In the genomic region with DNA sequence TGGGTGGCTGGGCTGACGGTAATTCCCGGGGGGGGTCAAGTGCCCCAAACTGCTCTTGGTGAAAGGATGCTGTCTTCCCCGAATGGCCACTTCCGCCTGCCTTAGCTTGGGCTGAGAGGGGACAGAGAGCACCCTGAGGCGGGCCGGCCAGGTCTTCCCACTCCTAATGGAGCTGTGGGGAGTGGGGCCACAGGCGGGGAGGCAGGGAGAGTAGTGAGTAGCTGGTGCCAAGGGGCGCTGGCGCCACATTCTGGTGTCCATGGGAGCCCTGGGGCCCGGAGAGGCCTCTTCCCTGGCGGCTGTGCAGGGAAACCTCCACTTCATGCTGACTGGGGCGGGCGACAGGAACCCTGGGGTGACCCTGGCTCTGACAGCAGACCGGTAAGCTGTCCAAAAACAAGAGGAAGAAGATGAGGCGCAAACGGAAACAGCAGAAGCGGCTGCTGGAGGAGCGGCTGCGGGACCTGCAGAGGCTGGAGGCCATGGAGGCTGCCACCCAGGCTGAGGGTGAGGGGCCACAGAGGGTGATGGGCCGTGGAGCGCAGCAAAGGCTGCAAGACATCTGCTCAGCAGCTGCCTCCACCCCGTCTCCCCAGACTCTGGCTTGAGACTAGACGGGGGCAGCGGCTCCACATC, we compare ENCODE assay signal across 30 cellular contexts. TPM values are rescaled to one million over a fixed set of nuclear protein-coding genes. Genes with fewer than 3 reads are reported as not detected.
"Had no signal": no experiment of that assay in that cellular context is flagged by ENCODE, and none has a peak within 500 bp of the region (broad histone marks: within the 10 kb centered on the region; RNA-seq: fewer than 3 reads in every experiment).

No MANE protein-coding gene starts in this region.

- H3K4me3 ChIP-seq: left lung, lung, neural progenitor cell, ovary, prostate gland, skin epidermis, suprapubic skin, thoracic aorta, tibial artery, vagina had no signal

- H3K36me3 ChIP-seq: neural progenitor cell, ovary, prostate gland had no signal

- ATAC-seq: left colon, left lung, natural killer cell, right cardiac atrium, sciatic nerve had no signal

- DNase-seq: hypothalamus; immature natural killer cell; kidney; left colon; left lung; mesendoderm; naive B cell; natural killer cell; nephron progenitor cell; ovary; retina; right cardiac atrium; stimulated activated CD4-positive, alpha-beta T cell treated with anti-CD3 and anti-CD28 coated beads, Interleukin-12 subunit alpha, Interleukin-12 subunit beta, amount 100 ng/mL, for 4 hours; stimulated activated CD4-positive, alpha-beta T cell treated with anti-CD3 and anti-CD28 coated beads, Interleukin-15, amount 100 ng/mL, for 24 hours; stimulated activated CD4-positive, alpha-beta T cell treated with anti-CD3 and anti-CD28 coated beads, Interleukin-2, amount 100 ng/mL, for 24 hours; stimulated activated CD4-positive, alpha-beta T cell treated with anti-CD3 and anti-CD28 coated beads, Interleukin-4, amount 100 ng/mL, for 1 hour; stimulated activated naive CD4-positive, alpha-beta T cell; tibial artery had no signal

- H3K4me1 ChIP-seq: left lung, neural progenitor cell, prostate gland had no signal

- H3K9ac ChIP-seq: neural progenitor cell had no signal

- H3K27me3 Mint-ChIP-seq: stimulated activated naive CD8-positive, alpha-beta T cell treated with anti-CD3 and anti-CD28 coated beads, Interleukin-15, Interleukin-2, amounts not matched to agents 100 ng/mL and 50 ng/mL, for 24 hours; type B pancreatic cell had no signal

- H3K4me2 ChIP-seq: neural progenitor cell had no signal

- H2AFZ ChIP-seq: neural progenitor cell had no signal

- FAIRE-seq: islet of Langerhans, kidney had no signal

- H3K4me1 Mint-ChIP-seq: mesothelial cell of epicardium had no signal

- H3K27ac ChIP-seq: left lung, neural progenitor cell, ovary, prostate gland, skin epidermis, suprapubic skin, thoracic aorta, tibial artery, vagina had no signal

- H3K9me3 Mint-ChIP-seq: immature natural killer cell; mesothelial cell of epicardium; naive B cell; natural killer cell; stimulated activated naive CD8-positive, alpha-beta T cell treated with anti-CD3 and anti-CD28 coated beads, Interleukin-15, Interleukin-2, amounts not matched to agents 100 ng/mL and 50 ng/mL, for 24 hours; type B pancreatic cell had no signal

- H3K9me3 ChIP-seq: left lung, ovary, prostate gland, suprapubic skin, thoracic aorta, tibial artery, vagina had no signal

- H3K36me3 Mint-ChIP-seq: naive B cell, natural killer cell, neural progenitor cell, type B pancreatic cell had no signal

- H3K4me3 Mint-ChIP-seq: immature natural killer cell; mesothelial cell of epicardium; naive B cell; natural killer cell; nephron progenitor cell; neural progenitor cell; stimulated activated naive CD8-positive, alpha-beta T cell treated with anti-CD3 and anti-CD28 coated beads, Interleukin-15, Interleukin-2, amounts not matched to agents 100 ng/mL and 50 ng/mL, for 24 hours; type B pancreatic cell had no signal

- H3K27me3 ChIP-seq: neural progenitor cell, ovary, suprapubic skin, tibial artery, vagina had no signal

- H3K27ac Mint-ChIP-seq: immature natural killer cell; mesothelial cell of epicardium; naive B cell; natural killer cell; nephron progenitor cell; neural progenitor cell; stimulated activated naive CD8-positive, alpha-beta T cell treated with anti-CD3 and anti-CD28 coated beads, Interleukin-15, Interleukin-2, amounts not matched to agents 100 ng/mL and 50 ng/mL, for 24 hours; type B pancreatic cell had no signal

RNA-seq across cellular contexts. Expression of a gene that starts 2.7 kb away (rescaled TPM):
- total RNA-seq: mesothelial cell of epicardium, natural killer cell had no signal
- polyA plus RNA-seq: immature natural killer cell had no signal

RNA-seq across cellular contexts. Expression of a gene that starts 19.4 kb away (rescaled TPM):
- polyA plus RNA-seq: immature natural killer cell had no signal
